7 cellular contexts compared by ENCODE assay signal in the genomic region with DNA sequence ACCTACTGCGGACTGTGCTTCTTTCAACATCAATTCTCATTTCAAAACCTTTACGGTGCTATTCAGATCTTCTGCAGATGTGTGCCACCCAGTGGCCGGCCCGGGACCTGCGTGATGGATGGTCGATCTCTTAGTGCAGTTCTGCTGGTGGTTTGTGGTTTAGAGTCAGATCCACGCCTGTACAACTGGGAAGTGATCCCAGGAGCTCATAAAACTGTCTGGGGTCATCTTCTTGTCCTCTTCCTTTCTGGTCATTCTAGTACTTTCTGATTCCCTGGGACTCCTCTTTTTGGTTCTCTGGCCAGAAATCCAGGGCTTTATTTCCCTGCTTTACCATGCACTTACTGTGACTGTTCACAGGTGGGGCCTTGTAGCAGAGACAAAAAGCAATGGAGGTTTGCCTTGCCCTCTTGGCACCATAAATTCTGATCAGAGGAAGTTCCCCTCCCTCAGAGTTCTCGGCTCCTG. TPM values are rescaled to one million over a fixed set of nuclear protein-coding genes. Genes with fewer than 3 reads are reported as not detected.
DNase-seq lines count a peak whose midpoint lies in the region; ATAC-seq and TF ChIP-seq lines count a peak whose summit lies in the region.

No MANE protein-coding gene starts in this region.

- DNase-seq in HK-2 (ENCODE audit: unreplicated experiment): peak; percentile 74
- peak; percentile 68 for DNase-seq in NCI-H82 treated with DMSO at 0.1 percent for 48 hours (lab: John Stamatoyannopoulos, UW; ENCODE audit: unreplicated experiment)
- DNase-seq in activated CD4-positive, alpha-beta T cell treated with anti-CD3 and anti-CD28 coated beads, Interleukin-2, amount 50 U/mL, for 1 hour: peak; percentile 82
- peak; percentile 90 for DNase-seq in coronary artery (ENCODE audit: low spot score)
- peak; percentile 92 to 98 for DNase-seq in lower leg skin (ENCODE audit: low spot score in 2 of 2)
- DNase-seq in stimulated activated CD4-positive, alpha-beta T cell treated with anti-CD3 and anti-CD28 coated beads, TNF-alpha, amount 100 ng/mL, for 48 hours (ENCODE audit: low read depth in 3 of 3): peak; percentile 55 to 77 (median 67)

- H3K4me3 ChIP-seq in coronary artery (no peak overlapping the region), lower leg skin (ENCODE audit: low read depth, poor library complexity, severe bottlenecking) (no peak overlapping the region)

- intact Hi-C loops in lower leg skin (cut with DNase I; ENCODE audit: low total_unique reads): no loop called here

- ATAC-seq in GM18502 (IDR thresholded peaks at IDR 0.05; ENCODE audit: poor library complexity, unreplicated experiment): peak; percentile 57

- no peak overlapping the region for H3K27ac ChIP-seq in coronary artery

- no peak for TF ChIP-seq POLR2A in lower leg skin (IDR thresholded peaks at IDR 0.05)

- 3% methylated on average over 8 of the region's 8 CpGs for WGBS in lower leg skin, 2 donors

- peak; percentile 83 for TF ChIP-seq CTCF in coronary artery (IDR thresholded peaks at IDR 0.05)
- peak in 1 of 3 donors; percentile 79 for TF ChIP-seq CTCF in lower leg skin (IDR thresholded peaks at IDR 0.05)

RNA-seq across cellular contexts. Expression of a gene that starts 15.8 kb away (rescaled TPM):
- total RNA-seq in lower leg skin: 10 to 100 TPM; 24.7 to 34.3 (median 29.2) TPM

RNA-seq across cellular contexts. Expression of a gene that starts 16.4 kb away (rescaled TPM):
- under 1 TPM in 3 of 4 donors, not detected in 1; 0.05 to 0.25 (median 0.06) TPM for total RNA-seq in lower leg skin
